Comparison of ENCODE assay signal across 24 cellular contexts in genomic region chr2:8604262-8604661, GRCh38.
"Had no signal": no experiment of that assay in that cellular context is flagged by ENCODE, and none has a peak within 500 bp of the region (broad histone marks: within the 10 kb centered on the region; RNA-seq: fewer than 3 reads in every experiment).

No MANE protein-coding gene starts in this region.

- H3K4me3 ChIP-seq: MG63, Peyer's patch, SJSA1 had no signal

- DNase-seq: activated CD4-positive, alpha-beta T cell treated with anti-CD3 and anti-CD28 coated beads for 48 hours; activated CD4-positive, alpha-beta T cell treated with anti-CD3 and anti-CD28 coated beads, Interleukin-2, amount 50 U/mL, for 4 hours; activated CD4-positive, CD25-positive, alpha-beta regulatory T cell treated with anti-CD3 and anti-CD28 coated beads, Interleukin-2, amount 50 U/mL, for 72 hours; activated CD8-positive, alpha-beta memory T cell treated with anti-CD3 and anti-CD28 coated beads, Interleukin-2, amount 10 ng/mL, durations not matched to agents 7 days and 5 days; activated effector memory CD4-positive, alpha-beta T cell treated with Interleukin-2 at 50 U/mL for 16 hours; activated naive CD4-positive, alpha-beta T cell; activated naive CD8-positive, alpha-beta T cell treated with anti-CD3 and anti-CD28 coated beads, Interleukin-2, amount 50 U/mL, for 24 hours; activated T-cell treated with anti-CD3 and anti-CD28 coated beads, Interleukin-2, amount 50 U/mL, for 24 hours; amygdala; central memory CD4-positive, alpha-beta T cell; MG63; MV-4-11; NCI-H1092 treated with DMSO at 0.1 percent for 48 hours; NCI-H1436; NCI-H1694 treated with DMSO at 0.1 percent for 48 hours; NCI-H2029 treated with DMSO at 0.1 percent for 48 hours; NCI-H510A treated with DMSO at 0.1 percent for 48 hours; NCI-H69; NK-92 treated with Interleukin-12 subunit alpha and Interleukin-12 subunit beta, amount 100 ng/mL, for 24 hours; OCI-M1; Peyer's patch; SHP77 had no signal

- H3K9me3 ChIP-seq: MG63, Peyer's patch, SJSA1 had no signal

- H3K36me3 ChIP-seq: MG63, Peyer's patch, SJSA1 had no signal

- H3K27me3 ChIP-seq: MG63, Peyer's patch, SJSA1 had no signal

- H3K9ac ChIP-seq: KMS-11 had no signal
